In the genomic region with DNA sequence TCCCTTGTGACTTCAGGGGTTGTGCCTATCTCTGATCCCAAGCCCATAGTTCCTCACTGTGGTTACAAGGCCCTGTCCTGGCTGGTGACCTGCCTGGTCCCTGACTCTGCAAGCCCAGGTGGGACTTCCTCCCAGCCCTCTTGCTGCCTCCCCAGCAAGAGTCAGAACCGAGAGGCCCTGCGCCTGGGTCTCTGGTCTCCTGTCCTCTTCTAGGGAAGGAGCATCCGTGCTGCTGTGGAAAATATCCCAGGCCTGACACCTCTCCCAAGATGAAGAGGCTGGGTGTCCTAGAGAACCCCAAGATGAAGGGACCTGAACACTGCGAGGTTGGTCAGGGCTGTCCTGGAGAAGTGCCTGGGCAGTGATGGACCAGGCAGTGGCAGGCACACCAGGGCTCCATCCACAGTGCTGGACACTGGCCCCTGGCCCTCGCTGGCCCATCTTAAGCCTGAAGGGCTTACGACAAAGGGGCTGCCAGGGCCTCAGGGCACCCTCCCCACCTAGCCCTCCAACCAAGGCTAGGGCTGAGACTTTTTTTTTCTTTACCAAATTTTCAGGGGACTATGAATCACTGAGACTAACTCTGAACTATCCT, we compare ENCODE assay signal across 1 cellular context.
TF ChIP-seq lines count a peak whose summit lies in the region.

No MANE protein-coding gene starts in this region.

TF ChIP-seq in A549, 52 proteins besides CTCF, POLR2A, EP300 and RAD21 (continued from another document):
- TF ChIP-seq, protein P1, sequence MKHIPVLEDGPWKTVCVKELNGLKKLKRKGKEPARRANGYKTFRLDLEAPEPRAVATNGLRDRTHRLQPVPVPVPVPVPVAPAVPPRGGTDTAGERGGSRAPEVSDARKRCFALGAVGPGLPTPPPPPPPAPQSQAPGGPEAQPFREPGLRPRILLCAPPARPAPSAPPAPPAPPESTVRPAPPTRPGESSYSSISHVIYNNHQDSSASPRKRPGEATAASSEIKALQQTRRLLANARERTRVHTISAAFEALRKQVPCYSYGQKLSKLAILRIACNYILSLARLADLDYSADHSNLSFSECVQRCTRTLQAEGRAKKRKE (CRISPR knock-in tag; IDR thresholded peaks at IDR 0.05; ENCODE audit: low read depth): no peak
- TF ChIP-seq, protein P2, sequence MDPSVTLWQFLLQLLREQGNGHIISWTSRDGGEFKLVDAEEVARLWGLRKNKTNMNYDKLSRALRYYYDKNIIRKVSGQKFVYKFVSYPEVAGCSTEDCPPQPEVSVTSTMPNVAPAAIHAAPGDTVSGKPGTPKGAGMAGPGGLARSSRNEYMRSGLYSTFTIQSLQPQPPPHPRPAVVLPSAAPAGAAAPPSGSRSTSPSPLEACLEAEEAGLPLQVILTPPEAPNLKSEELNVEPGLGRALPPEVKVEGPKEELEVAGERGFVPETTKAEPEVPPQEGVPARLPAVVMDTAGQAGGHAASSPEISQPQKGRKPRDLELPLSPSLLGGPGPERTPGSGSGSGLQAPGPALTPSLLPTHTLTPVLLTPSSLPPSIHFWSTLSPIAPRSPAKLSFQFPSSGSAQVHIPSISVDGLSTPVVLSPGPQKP (IDR thresholded peaks at IDR 0.05; ENCODE audit: low read depth, low read length): no peak
- no peak for TF ChIP-seq JUNB (IDR thresholded peaks at IDR 0.05)
- TF ChIP-seq CBX8 (IDR thresholded peaks at IDR 0.05): no peak
- TF ChIP-seq BHLHE40 (IDR thresholded peaks at IDR 0.05; ENCODE audit: low read depth, low read length): no peak
- TF ChIP-seq HOXB5 (CRISPR knock-in tag; IDR thresholded peaks at IDR 0.05): no peak
